In genomic region chr21:25913488-25913887, GRCh38 we compare ENCODE assay signal across 27 cellular contexts.
A peak's percentile ranks its signal among the peaks of the same experiment; 100 is the strongest.
DNase-seq lines count a peak whose midpoint lies in the region; ATAC-seq and TF ChIP-seq lines count a peak whose summit lies in the region.
"Had no signal": no experiment of that assay in that cellular context is flagged by ENCODE, and none has a peak within 500 bp of the region (broad histone marks: within the 10 kb centered on the region; RNA-seq: fewer than 3 reads in every experiment).

No MANE protein-coding gene starts in this region.

- CTCF ChIA-PET in A673 (lab: Charles Lee) (no interaction called here), T-cell (lab: Charles Lee) (no interaction called here)

- ATAC-seq in GM18511 (IDR thresholded peaks at IDR 0.05; ENCODE audit: unreplicated experiment), result peak; percentile 63
- ATAC-seq in HG03432 (IDR thresholded peaks at IDR 0.05; ENCODE audit: unreplicated experiment), result peak; percentile 86
- ATAC-seq in T-cell (replicated peaks in 1 of 4), result no peak
- no peak for ATAC-seq in HG02973 (IDR thresholded peaks at IDR 0.05; ENCODE audit: unreplicated experiment)
- ATAC-seq: A549, PC-3, psoas muscle had no signal

- DNase-seq in A673 (ENCODE audit: low spot score) (peak; percentile 67), dorsolateral prefrontal cortex (no peak), foreskin fibroblast (no peak), T-cell (no peak), AG08396 (ENCODE audit: low spot score) (no peak)
- DNase-seq: activated CD4-positive, alpha-beta memory T cell treated with anti-CD3 and anti-CD28 coated beads, Interleukin-2, amount 10 ng/mL, durations not matched to agents 7 days and 5 days; activated CD4-positive, CD25-positive, alpha-beta regulatory T cell; activated naive CD8-positive, alpha-beta T cell treated with anti-CD3 and anti-CD28 coated beads for 36 hours; HCEC 1CT; heart left ventricle; NCI-H146; NCI-H2171; NCI-H510A treated with DMSO at 0.1 percent for 48 hours; PC-3; psoas muscle; SHP77; stimulated activated CD8-positive, alpha-beta memory T cell treated with anti-CD3 and anti-CD28 coated beads, Interleukin-4, amount 100 ng/mL, for 48 hours; SW 1271; upper lobe of left lung had no signal

- no TSS peak for BruUV-seq in A673 (replicated peaks; lab: Mats Ljungman, UMichigan)

- POLR2A ChIA-PET in A673 (lab: Charles Lee; ENCODE audit: low non-redundant PET), result no interaction called here
- POLR2A ChIA-PET in T-cell (lab: Charles Lee), result no interaction called here

- H3K27me3 ChIP-seq in A673 (replicated peaks; ENCODE audit: insufficient read depth, low read depth, low read length, poor library complexity) (no peaks in the 10 kb centered on the region), dorsolateral prefrontal cortex (no peaks in the 10 kb centered on the region)
- H3K27me3 ChIP-seq: heart left ventricle, upper lobe of left lung had no signal

- H3K4me3 ChIP-seq in A673 (ENCODE audit: low read depth, low read length, poor library complexity, severe bottlenecking), result no peak overlapping the region
- no peak overlapping the region for H3K4me3 ChIP-seq in dorsolateral prefrontal cortex
- H3K4me3 ChIP-seq in foreskin fibroblast (ENCODE audit: low read depth in 1 of 2, low read length in 2 of 2), result no peak overlapping the region
- H3K4me3 ChIP-seq: A549, heart left ventricle, psoas muscle, upper lobe of left lung had no signal

- intact Hi-C loops in A673 (cut with micrococcal nuclease; ENCODE audit: unreplicated experiment) (no loop called here), dorsolateral prefrontal cortex (cut with DNase I) (no loop called here)

- no peak overlapping the region for H3K4me3 Mint-ChIP-seq in T-cell
- H3K4me3 Mint-ChIP-seq: activated CD4-positive, alpha-beta memory T cell treated with anti-CD3 and anti-CD28 coated beads, Interleukin-2, amount 10 ng/mL, durations not matched to agents 7 days and 5 days; activated naive CD8-positive, alpha-beta T cell treated with anti-CD3 and anti-CD28 coated beads for 36 hours; central memory CD8-positive, alpha-beta T cell; memory B cell had no signal

- H3K27ac ChIP-seq in A673 (ENCODE audit: low read depth, low read length, poor library complexity, severe bottlenecking), result peak overlapping the region; percentile 22
- peak overlapping the region in 51 of 59 donors; percentile 2 to 91 (median 81) for H3K27ac ChIP-seq in dorsolateral prefrontal cortex
- H3K27ac ChIP-seq: A549, C4-2B, KMS-11, psoas muscle, upper lobe of left lung had no signal

- no peaks in the 10 kb centered on the region for H3K27me3 Mint-ChIP-seq in T-cell
- H3K27me3 Mint-ChIP-seq: activated CD4-positive, alpha-beta memory T cell treated with anti-CD3 and anti-CD28 coated beads, Interleukin-2, amount 10 ng/mL, durations not matched to agents 7 days and 5 days; activated naive CD8-positive, alpha-beta T cell treated with anti-CD3 and anti-CD28 coated beads for 36 hours; memory B cell had no signal

- H3K9me3 ChIP-seq in A673 (ENCODE audit: low read depth, low read length, poor library complexity, severe bottlenecking), result no peaks in the 10 kb centered on the region
- H3K9me3 ChIP-seq: A549, psoas muscle, upper lobe of left lung had no signal

- peaks cover 26% of the 10 kb centered on the region for H3K4me1 ChIP-seq in A673 (ENCODE audit: insufficient read depth, low read length, poor library complexity, severe bottlenecking)
- H3K4me1 ChIP-seq: A549, psoas muscle had no signal

- peaks cover 12% of the 10 kb centered on the region for H3K36me3 Mint-ChIP-seq in T-cell

- no peaks in the 10 kb centered on the region for H3K36me3 ChIP-seq in A673 (ENCODE audit: insufficient read depth, low read length, poor library complexity, severe bottlenecking)
- H3K36me3 ChIP-seq: upper lobe of left lung had no signal

- H3K9me3 Mint-ChIP-seq in T-cell, result no peaks in the 10 kb centered on the region
- H3K9me3 Mint-ChIP-seq: memory B cell had no signal

- H3K27ac Mint-ChIP-seq in T-cell, result no peak overlapping the region
- H3K27ac Mint-ChIP-seq: activated CD4-positive, alpha-beta memory T cell treated with anti-CD3 and anti-CD28 coated beads, Interleukin-2, amount 10 ng/mL, durations not matched to agents 7 days and 5 days; activated naive CD8-positive, alpha-beta T cell treated with anti-CD3 and anti-CD28 coated beads for 36 hours; memory B cell had no signal

- TF ChIP-seq CTCF in A673 (conservative IDR thresholded peaks at IDR 0.05; ENCODE audit: low read depth, low read length) (no peak), dorsolateral prefrontal cortex (IDR thresholded peaks at IDR 0.05 in 54 of 56, conservative IDR thresholded peaks at IDR 0.05 in 2 of 56; ENCODE audit: low read depth in 1 of 56, partially characterized antibody in 56 of 56) (no peak), foreskin fibroblast (IDR thresholded peaks at IDR 0.05; ENCODE audit: low read depth, low read length) (no peak)

- H3K4me1 Mint-ChIP-seq in T-cell, result no peaks in the 10 kb centered on the region
- H3K4me1 Mint-ChIP-seq: activated CD4-positive, alpha-beta memory T cell treated with anti-CD3 and anti-CD28 coated beads, Interleukin-2, amount 10 ng/mL, durations not matched to agents 7 days and 5 days; activated naive CD8-positive, alpha-beta T cell treated with anti-CD3 and anti-CD28 coated beads for 36 hours; central memory CD8-positive, alpha-beta T cell had no signal

Comparison
In these comparisons a context has a peak if more than half of its experiments do, and no peak if none do; other contexts are left out.
1. ATAC-seq: peak in GM18511 (single experiment) and HG03432 (single experiment); none in T-cell (0 of 4) and HG02973 (single experiment).